ENCODE assay signal across 9 cellular contexts in the genomic region with DNA sequence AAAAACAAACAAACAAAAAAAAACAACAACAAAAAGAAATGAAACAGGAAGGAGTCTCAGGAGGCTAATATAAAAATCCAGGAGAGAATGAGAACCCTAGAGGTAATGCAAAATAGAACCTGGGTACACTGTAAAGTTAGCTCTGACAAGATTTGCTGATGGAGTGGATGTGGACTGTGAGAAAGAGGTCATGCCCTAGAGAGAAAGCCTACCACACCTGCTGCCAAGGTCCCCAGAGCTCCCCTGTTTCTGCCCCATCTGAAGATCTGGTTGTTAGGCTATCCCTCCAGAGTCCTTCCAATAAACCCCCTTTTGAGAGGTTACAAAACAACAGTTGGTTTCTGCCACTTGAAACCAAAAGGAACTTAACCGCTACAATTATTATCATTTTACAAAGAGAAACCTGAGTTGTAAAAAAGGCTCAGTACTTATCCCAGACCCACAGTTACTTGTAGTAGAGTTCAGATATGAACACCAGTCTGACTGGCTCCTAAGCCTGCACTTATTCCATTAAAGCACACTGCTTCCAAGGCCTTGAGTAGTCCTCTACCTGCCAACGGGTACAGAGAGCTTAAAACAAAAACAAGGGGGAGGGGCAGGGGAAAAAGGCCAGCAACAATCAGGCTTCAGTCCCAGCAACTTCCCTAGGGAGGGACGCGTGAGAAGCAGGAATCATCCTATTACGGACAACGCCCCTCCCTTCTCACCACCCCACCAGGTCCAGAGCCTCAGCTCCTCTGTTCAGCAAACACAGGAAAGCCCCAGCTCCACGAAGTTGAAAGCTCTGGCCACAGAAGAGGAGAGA. TPM values are rescaled to one million over a fixed set of nuclear protein-coding genes. Genes with fewer than 3 reads are reported as not detected.
DNase-seq lines count a peak whose midpoint lies in the region; ATAC-seq, FAIRE-seq and TF ChIP-seq lines count a peak whose summit lies in the region.
"Had no signal": no experiment of that assay in that cellular context is flagged by ENCODE, and none has a peak within 500 bp of the region (broad histone marks: within the 10 kb centered on the region; RNA-seq: fewer than 3 reads in every experiment).

No MANE protein-coding gene starts in this region.

- H3K9me3 ChIP-seq in left ventricle myocardium inferior (replicated peaks) (no peaks in the 10 kb centered on the region), small intestine (ENCODE audit: control insufficient read depth, low read depth) (no peaks in the 10 kb centered on the region)

- ATAC-seq in GM19328 (IDR thresholded peaks at IDR 0.05; ENCODE audit: unreplicated experiment) (no peak), HG03571 (IDR thresholded peaks at IDR 0.05; ENCODE audit: unreplicated experiment) (no peak), HG03175 (IDR thresholded peaks at IDR 0.05; ENCODE audit: unreplicated experiment) (no peak)

- intact Hi-C loops in left ventricle myocardium inferior (cut with micrococcal nuclease), result no loop called here

- WGBS in small intestine, 3 donors, result 15 to 24% (median 20%) methylated on average over 7 of the region's 7 CpGs

- no peaks in the 10 kb centered on the region for H3K36me3 ChIP-seq in left ventricle myocardium inferior
- H3K36me3 ChIP-seq in small intestine (ENCODE audit: control insufficient read depth in 2 of 2, insufficient read depth in 2 of 2, low read length in 2 of 2), result no peaks in the 10 kb centered on the region

- H3K27ac ChIP-seq in left ventricle myocardium inferior (replicated peaks), result peak overlapping the region; percentile 83
- peak overlapping the region; percentile 21 to 42 for H3K27ac ChIP-seq in small intestine (ENCODE audit: low read depth in 1 of 2, low read length in 1 of 2)

- H3K27me3 ChIP-seq in left ventricle myocardium inferior (ENCODE audit: low read depth), result no peaks in the 10 kb centered on the region
- no peaks in the 10 kb centered on the region for H3K27me3 ChIP-seq in small intestine (ENCODE audit: control insufficient read depth in 2 of 2, insufficient read depth in 2 of 2, low read length in 2 of 2)

- H3K4me1 ChIP-seq in left ventricle myocardium inferior (peaks cover 84% of the 10 kb centered on the region), small intestine (ENCODE audit: control insufficient read depth in 2 of 2, insufficient read depth in 1 of 2, low read depth in 1 of 2, low read length in 1 of 2) (peaks cover 3 to 5% of the 10 kb centered on the region in 2 donors)

- in situ Hi-C loops in SK-MEL-5 (cut with HindIII; ENCODE audit: low pct_unique_long_range_greater_than_20kb, low sequenced_read_pairs), result loop anchor here (25.0 kb wide), 1 partner anchor 118 kb away; the partner anchor contains the start of genes RD3L and TDRD9

- DNase-seq in DMS 273 (lab: John Stamatoyannopoulos, UW; ENCODE audit: unreplicated experiment) (peak; percentile 64), DMS 273 treated with DMSO at 0.1 percent for 48 hours (lab: John Stamatoyannopoulos, UW) (no peak), SK-MEL-5 (ENCODE audit: low read depth, low spot score) (peak; percentile 93), left ventricle myocardium inferior (peak; percentile 49), small intestine (no peak)

- TF ChIP-seq CTCF in left ventricle myocardium inferior (IDR thresholded peaks at IDR 0.05; ENCODE audit: borderline replicate concordance), result no peak

- peak overlapping the region; percentile 26 for H3K4me3 ChIP-seq in left ventricle myocardium inferior
- H3K4me3 ChIP-seq in small intestine (ENCODE audit: low read depth in 1 of 2, low read length in 2 of 2), result no peak overlapping the region

- FAIRE-seq in small intestine (lab: Jason Lieb, UNC), result no peak
- FAIRE-seq: A204.1 had no signal

RNA-seq across cellular contexts. Expression of gene PPP1R13B, which starts 27.7 kb away (rescaled TPM):
- total RNA-seq in SK-MEL-5 (2014; rRNA removed; shearing (Covaris generic)), result 3.2 and 6.2 TPM in 2 replicates
- 7.7 and 11.5 TPM in 2 replicates for polyA plus RNA-seq in SK-MEL-5 (2015; cell fraction: cytosol; rRNA removed)
- 26.9 and 38.7 TPM in 2 replicates for polyA plus RNA-seq in SK-MEL-5 (2015; cell fraction: nucleus; rRNA removed)
- total RNA-seq in left ventricle myocardium inferior, result 104 TPM
- polyA plus RNA-seq in small intestine, result 10 to 100 TPM; 17.8 to 27.7 (median 18.8) TPM

Comparison
In these comparisons a context has a peak if more than half of its experiments do, and no peak if none do; other contexts are left out.
1. DNase-seq: peak in DMS 273 (single experiment), SK-MEL-5 (single experiment) and left ventricle myocardium inferior (single experiment); none in DMS 273 treated with DMSO at 0.1 percent for 48 hours (single experiment) and small intestine (single experiment).
2. RNA of gene PPP1R13B, which starts 27.7 kb away (total RNA-seq): 104 TPM in left ventricle myocardium inferior (single experiment); 3.2 to 6.2 TPM in SK-MEL-5; every median in the first group is over 10 times any median in the second.